15 cellular contexts compared by ENCODE assay signal in the genomic region with DNA sequence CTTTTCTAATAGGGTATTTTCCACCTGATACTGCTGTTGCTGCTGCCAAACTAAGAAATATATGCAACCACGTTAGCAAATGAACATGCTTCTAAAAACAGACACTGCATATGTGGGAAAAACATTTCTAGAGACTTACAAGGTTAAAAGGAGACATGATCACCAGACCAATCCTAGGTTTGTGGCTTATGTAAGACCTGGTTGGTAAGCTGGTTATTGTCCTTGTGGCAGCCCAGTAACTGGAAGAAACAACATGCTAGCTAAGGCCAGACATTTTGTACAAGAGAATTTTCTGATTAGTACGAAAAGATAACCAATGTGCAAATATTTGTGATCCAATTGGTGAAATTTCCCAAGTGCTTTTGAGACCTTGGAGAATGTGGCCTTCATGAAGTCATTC.
"Had no signal": no experiment of that assay in that cellular context is flagged by ENCODE, and none has a peak within 500 bp of the region (broad histone marks: within the 10 kb centered on the region; RNA-seq: fewer than 3 reads in every experiment).

No MANE protein-coding gene starts in this region.

- H2AFZ ChIP-seq: hepatocyte had no signal

- H3K27ac ChIP-seq: brain microvascular endothelial cell, hepatocyte, ovary, transverse colon had no signal

- H3K79me2 ChIP-seq: hepatocyte had no signal

- H3K36me3 ChIP-seq: brain microvascular endothelial cell, ovary, transverse colon had no signal

- ATAC-seq: WTC11 had no signal

- DNase-seq: activated CD4-positive, alpha-beta T cell treated with anti-CD3 and anti-CD28 coated beads, Interleukin-2, amount 10 ng/mL, durations not matched to agents 24 days and 14 days; activated naive CD4-positive, alpha-beta T cell treated with anti-CD3 and anti-CD28 coated beads, Interleukin-2, amount 50 U/mL, for 16 hours; activated T-cell treated with anti-CD3 and anti-CD28 coated beads for 4 hours; amniotic stem cell; brain microvascular endothelial cell; cerebellar nuclear complex; endodermal cell; kidney; ovary; stimulated activated CD4-positive, alpha-beta T cell treated with anti-CD3 and anti-CD28 coated beads, Interleukin-15, amount 100 ng/mL, for 24 hours; stimulated activated CD4-positive, alpha-beta T cell treated with anti-CD3 and anti-CD28 coated beads, Interleukin-4, amount 100 ng/mL, for 4 hours; substantia nigra; transverse colon had no signal

- FAIRE-seq: kidney had no signal

- H3K4me3 ChIP-seq: hepatocyte, ovary, transverse colon had no signal

- H3K9me3 ChIP-seq: ovary, transverse colon had no signal

- H3K4me2 ChIP-seq: hepatocyte had no signal

- H3K27me3 ChIP-seq: brain microvascular endothelial cell, hepatocyte, ovary, transverse colon had no signal

- H3K4me1 ChIP-seq: transverse colon had no signal
